Comparison of ENCODE assay signal across 17 cellular contexts in the genomic region with DNA sequence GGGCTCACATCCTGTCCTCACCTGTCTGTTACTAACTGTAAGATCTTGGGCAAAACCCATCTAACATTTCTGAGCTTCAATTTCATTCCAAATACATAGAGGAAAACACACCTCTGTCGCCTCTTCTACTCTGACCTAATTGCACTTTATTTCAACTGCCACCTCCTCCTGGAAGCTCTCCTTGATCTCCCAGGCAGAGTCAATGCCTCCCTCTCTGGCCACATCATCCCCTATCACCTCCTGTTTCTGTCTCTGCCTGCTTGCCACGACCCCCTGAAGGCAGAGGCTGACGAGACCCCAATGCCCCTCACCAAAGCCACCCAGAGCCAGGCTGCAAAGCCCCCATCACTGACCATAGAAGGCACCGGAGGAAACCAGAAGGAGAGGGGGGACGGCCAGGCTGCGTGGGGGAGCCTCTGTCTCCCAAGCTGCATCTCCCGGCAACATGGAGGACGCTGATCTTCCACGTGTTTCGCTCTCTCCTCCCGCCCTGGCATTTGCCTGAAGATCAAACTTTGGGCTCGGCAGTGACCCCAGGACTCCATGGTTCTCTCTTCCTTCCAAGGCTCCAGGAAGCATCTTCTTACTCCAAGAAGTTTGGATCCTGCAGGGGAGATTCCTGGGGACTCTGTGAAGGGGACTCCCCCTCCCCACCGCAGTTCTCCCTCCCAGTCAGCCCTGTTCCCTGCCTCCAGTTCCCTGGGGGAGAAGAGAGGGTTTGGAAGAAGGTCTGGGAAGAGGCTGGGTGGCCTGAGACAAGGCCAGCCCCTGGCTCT. TPM values are rescaled to one million over a fixed set of nuclear protein-coding genes. Genes with fewer than 3 reads are reported as not detected.
"Had no signal": no experiment of that assay in that cellular context is flagged by ENCODE, and none has a peak within 500 bp of the region (broad histone marks: within the 10 kb centered on the region; RNA-seq: fewer than 3 reads in every experiment).

No MANE protein-coding gene starts in this region.

- H3K4me1 Mint-ChIP-seq: activated B cell treated with CpG ODN at 0.5 μM for 24 hours had no signal

- H3K27me3 Mint-ChIP-seq: activated B cell treated with CpG ODN at 0.5 μM for 24 hours; activated CD4-positive, alpha-beta T cell treated with anti-CD3 and anti-CD28 coated beads, Interleukin-2, amount 10 ng/mL, durations not matched to agents 7 days and 5 days had no signal

- H3K36me3 ChIP-seq: ascending aorta, heart left ventricle, left lung, prostate gland, spleen, transverse colon had no signal

- H3K36me3 Mint-ChIP-seq: memory B cell had no signal

- DNase-seq: activated B cell treated with CpG ODN at 0.5 μM for 24 hours; activated CD4-positive, alpha-beta T cell treated with anti-CD3 and anti-CD28 coated beads, Interleukin-2, amount 10 ng/mL, durations not matched to agents 7 days and 5 days; activated naive CD4-positive, alpha-beta T cell; activated naive CD8-positive, alpha-beta T cell treated with anti-CD3 and anti-CD28 coated beads, Interleukin-2, amount 50 U/mL, for 24 hours; activated T-cell treated with anti-CD3 and anti-CD28 coated beads, Interleukin-2, amount 50 U/mL, for 48 hours; heart left ventricle; left lung; spleen; stimulated activated CD4-positive, alpha-beta T cell treated with anti-CD3 and anti-CD28 coated beads, Interleukin-2, amount 100 ng/mL, for 24 hours; stimulated activated naive CD4-positive, alpha-beta T cell; substantia nigra; T-helper 2 cell; transverse colon had no signal

- H3K4me3 ChIP-seq: ascending aorta, heart left ventricle, left lung, prostate gland, spleen, transverse colon had no signal

- H3K9me3 Mint-ChIP-seq: activated B cell treated with CpG ODN at 0.5 μM for 24 hours; activated CD4-positive, alpha-beta T cell treated with anti-CD3 and anti-CD28 coated beads, Interleukin-2, amount 10 ng/mL, durations not matched to agents 7 days and 5 days; activated naive CD8-positive, alpha-beta T cell treated with anti-CD3 and anti-CD28 coated beads, Interleukin-2, amount 50 U/mL, for 24 hours had no signal

- H3K27me3 ChIP-seq: ascending aorta, transverse colon had no signal

- H3K27ac ChIP-seq: ascending aorta, heart left ventricle, left lung, prostate gland, spleen, transverse colon had no signal

- H3K9me3 ChIP-seq: ascending aorta, heart left ventricle, left lung, prostate gland, spleen, transverse colon had no signal

- H3K4me3 Mint-ChIP-seq: activated B cell treated with CpG ODN at 0.5 μM for 24 hours; activated CD4-positive, alpha-beta T cell treated with anti-CD3 and anti-CD28 coated beads, Interleukin-2, amount 10 ng/mL, durations not matched to agents 7 days and 5 days; activated naive CD8-positive, alpha-beta T cell treated with anti-CD3 and anti-CD28 coated beads, Interleukin-2, amount 50 U/mL, for 24 hours; memory B cell had no signal

- ATAC-seq: activated naive CD8-positive, alpha-beta T cell treated with anti-CD3 and anti-CD28 coated beads, Interleukin-2, amount 50 U/mL, for 24 hours; heart left ventricle; left lung had no signal

- H3K27ac Mint-ChIP-seq: activated B cell treated with CpG ODN at 0.5 μM for 24 hours; activated CD4-positive, alpha-beta T cell treated with anti-CD3 and anti-CD28 coated beads, Interleukin-2, amount 10 ng/mL, durations not matched to agents 7 days and 5 days; activated naive CD8-positive, alpha-beta T cell treated with anti-CD3 and anti-CD28 coated beads, Interleukin-2, amount 50 U/mL, for 24 hours; memory B cell had no signal

- H3K4me1 ChIP-seq: ascending aorta, heart left ventricle, left lung, prostate gland had no signal

RNA-seq across cellular contexts. Expression of a gene that starts 50.1 kb away (rescaled TPM):
- polyA plus RNA-seq: fibroblast of lung had no signal
